Comparison of ENCODE assay signal across 9 cellular contexts in the genomic region with DNA sequence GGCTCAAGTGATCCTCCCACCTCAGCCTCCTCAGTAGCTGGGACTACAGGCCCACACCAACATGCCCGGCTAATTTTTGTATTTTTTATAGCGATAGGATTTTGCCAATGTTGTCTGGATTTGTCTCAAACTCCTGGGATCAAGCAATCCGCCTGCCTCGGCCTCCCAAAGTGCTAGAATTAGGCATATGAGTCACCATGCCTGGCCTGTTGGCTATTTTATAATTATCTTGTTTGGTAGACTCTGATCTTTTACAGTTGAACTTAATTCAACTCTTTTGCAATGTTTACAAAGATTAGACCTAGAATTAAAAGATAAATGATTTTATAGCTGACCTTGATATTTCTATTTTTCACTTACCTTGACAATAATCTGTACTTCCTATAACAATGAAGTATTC.
"Had no signal": no experiment of that assay in that cellular context is flagged by ENCODE, and none has a peak within 500 bp of the region (broad histone marks: within the 10 kb centered on the region; RNA-seq: fewer than 3 reads in every experiment).

No MANE protein-coding gene starts in this region.

- H3K27ac Mint-ChIP-seq: GM23338, H9 had no signal

- H3K4me3 Mint-ChIP-seq: GM23338, H9, IgD-negative memory B cell had no signal

- DNase-seq: H9, HCEC 1CT, KBM-7 had no signal

- H3K9me3 Mint-ChIP-seq: IgD-negative memory B cell had no signal

- FAIRE-seq: H1, H54, HepG2 had no signal

- H3K27ac ChIP-seq: HL-60 had no signal

- ATAC-seq: GM23338, HepG2 had no signal

- H3K27me3 Mint-ChIP-seq: IgD-negative memory B cell had no signal

- H3K4me3 ChIP-seq: GM23338 had no signal

- H2AFZ ChIP-seq: GM23338 had no signal

- H3K4me2 ChIP-seq: GM23338 had no signal
